Comparison of ENCODE assay signal across 8 cellular contexts in the genomic region with DNA sequence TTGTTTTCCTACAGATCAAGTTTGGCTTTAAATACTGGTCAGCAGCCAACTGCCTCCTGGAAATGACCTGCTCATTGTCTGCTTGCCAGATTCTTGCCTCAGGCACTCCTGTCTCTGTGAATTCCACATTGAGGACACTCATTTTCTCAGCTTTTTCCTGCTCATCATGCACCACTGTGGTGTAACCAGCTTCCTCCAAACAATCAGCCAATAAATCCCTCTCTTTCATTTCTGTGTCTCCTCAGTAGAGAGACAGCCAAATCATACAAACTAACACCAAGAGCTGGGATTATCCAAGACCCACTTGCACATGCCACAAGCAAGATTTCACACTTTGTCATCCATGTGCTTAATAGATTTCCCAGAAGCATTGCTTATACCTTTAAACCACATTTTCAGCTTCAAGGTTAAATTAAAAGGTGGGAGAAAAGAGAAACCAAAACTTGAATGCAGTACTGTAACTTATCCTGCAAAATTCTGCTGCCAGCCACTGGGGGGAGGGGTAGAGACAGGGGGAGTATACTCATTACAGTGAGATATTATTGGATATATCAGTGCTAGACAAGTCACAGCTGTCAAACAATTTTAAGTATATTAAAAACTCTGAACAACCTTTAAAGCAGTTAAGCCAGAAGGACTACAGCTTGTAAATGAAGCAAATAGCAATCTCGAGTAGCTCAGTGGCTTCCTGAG.
A peak's percentile ranks its signal among the peaks of the same experiment; 100 is the strongest.
DNase-seq lines count a peak whose midpoint lies in the region; ATAC-seq and TF ChIP-seq lines count a peak whose summit lies in the region.

No MANE protein-coding gene starts in this region.

- H3K9me3 ChIP-seq in SJSA1 (replicated peaks) = no peaks in the 10 kb centered on the region

- DNase-seq in EL (peak; percentile 95), SJSA1 (ENCODE audit: low read depth in 1 of 2, low spot score in 2 of 2) (peak; percentile 46 to 52), lung microvascular endothelial cell (ENCODE audit: low read depth in 2 of 2) (peak; percentile 90 to 93), superior temporal gyrus (ENCODE audit: extremely low spot score) (peak; percentile 48)

- H3K27ac ChIP-seq in SJSA1 = no peak overlapping the region; the same call in 1 of the 2 replicates
- H3K27ac ChIP-seq in cingulate gyrus (ENCODE audit: low read depth, low read length) = peak overlapping the region; percentile 13

- ATAC-seq in HG02852 (IDR thresholded peaks at IDR 0.05; ENCODE audit: unreplicated experiment) (peak; percentile 44), GM18505 (IDR thresholded peaks at IDR 0.05; ENCODE audit: unreplicated experiment) (no peak), HG02678 (IDR thresholded peaks at IDR 0.05; ENCODE audit: unreplicated experiment) (no peak)

- TF ChIP-seq POLR2A in GM18505 (IDR thresholded peaks at IDR 0.05; ENCODE audit: borderline replicate concordance, extremely low read depth, insufficient read depth, insufficient read length) = no peak

- no peaks in the 10 kb centered on the region for H3K36me3 ChIP-seq in SJSA1

- H3K4me3 ChIP-seq in SJSA1 = peak overlapping the region; percentile 17; the same call in 1 of the 2 replicates

- no peaks in the 10 kb centered on the region for H3K27me3 ChIP-seq in SJSA1 (replicated peaks)

- H3K4me1 ChIP-seq in SJSA1 (replicated peaks) = peaks cover 35% of the 10 kb centered on the region
